ENCODE assay signal across 8 cellular contexts in genomic region chrX:54044877-54045328, GRCh38. TPM values are rescaled to one million over a fixed set of nuclear protein-coding genes. Genes with fewer than 3 reads are reported as not detected.
DNase-seq lines count a peak whose midpoint lies in the region; ATAC-seq, FAIRE-seq and TF ChIP-seq lines count a peak whose summit lies in the region.

No MANE protein-coding gene starts in this region.

- H3K4me3 ChIP-seq in A549: peak overlapping the region; percentile 77
- peak overlapping the region; percentile 46 for H3K4me3 ChIP-seq in WERI-Rb-1 (ENCODE audit: low read depth, low read length)
- H3K4me3 ChIP-seq in heart left ventricle: peak overlapping the region; percentile 10 to 98 (median 79)
- H3K4me3 ChIP-seq in skeletal muscle satellite cell (ENCODE audit: low read length): peak overlapping the region; percentile 82

- CTCF ChIA-PET in A549 (lab: Yijun Ruan, JAX): interaction anchor here (1.1 kb wide), 1 partner anchor 13 kb away, joined by 3 read pairs; no protein-coding TSS in a partner anchor

- no peak for TF ChIP-seq CTCF in A549 (IDR thresholded peaks at IDR 0.05)
- TF ChIP-seq CTCF in WERI-Rb-1 (IDR thresholded peaks at IDR 0.05; ENCODE audit: low read depth, low read length): no peak
- no peak for TF ChIP-seq CTCF in heart left ventricle (IDR thresholded peaks at IDR 0.05)

- intact Hi-C loops in heart left ventricle (cut with DNase I): loop anchor here in 6 of 10 donors (2.0 to 10.0 kb wide), 7 partner anchors 137 to 1120 kb away; partner anchors contain the start of genes FAM120C (in 4 of the 6), HUWE1 (in 2 of the 6), APEX2 (in 1 of the 6) and MAGED2 (in 1 of the 6)

- H3K27me3 ChIP-seq in WERI-Rb-1 (ENCODE audit: insufficient read depth, low read depth, severe bottlenecking) (peaks cover 6% of the 10 kb centered on the region), heart left ventricle (no peaks in the 10 kb centered on the region), skeletal muscle satellite cell (ENCODE audit: control insufficient read depth, insufficient read depth, low read length) (no peaks in the 10 kb centered on the region)

- H3K9me3 ChIP-seq in A549 (no peaks in the 10 kb centered on the region), WERI-Rb-1 (ENCODE audit: severe bottlenecking) (no peaks in the 10 kb centered on the region), heart left ventricle (no peaks in the 10 kb centered on the region), skeletal muscle satellite cell (replicated peaks; ENCODE audit: low read length) (no peaks in the 10 kb centered on the region)

- H3K36me3 ChIP-seq in WERI-Rb-1 (0 out of 2 replicates have a peak, but pooled peaks cover 5% of the 10 kb centered on the region), heart left ventricle (peaks cover 0 to 21% (median 13%) of the 10 kb centered on the region in 9 donors), skeletal muscle satellite cell (ENCODE audit: insufficient read depth, low read length) (peaks cover 3% of the 10 kb centered on the region)

- POLR2A ChIA-PET in A549 (lab: Yijun Ruan, JAX): interaction anchor here (0.6 to 3.2 kb wide), 8 partner anchors 25 to 622 kb away, joined by 3 to 16 read pairs (median 4); partner anchors contain the start of genes FAM120C, GNL3L, RIBC1 and SMC1A

- TF ChIP-seq POLR2A in A549 (IDR thresholded peaks at IDR 0.05; ENCODE audit: low read length) (0 out of 2 replicates have a peak, but pooled peaks have one; percentile 46), heart left ventricle (IDR thresholded peaks at IDR 0.05) (no peak)

- DNase-seq in A549 (ENCODE audit: low read depth in 1 of 2, low spot score in 1 of 2) (no peak), GM19239 (ENCODE audit: insufficient read length, low spot score) (no peak), WERI-Rb-1 (peak; percentile 7), heart left ventricle (no peak), urothelium cell line (ENCODE audit: low spot score) (no peak)

- H3K4me2 ChIP-seq in A549 (peak overlapping the region; percentile 86), skeletal muscle satellite cell (ENCODE audit: low read length) (peak overlapping the region; percentile 82)

- H3K4me1 ChIP-seq in A549 (peaks cover 16% of the 10 kb centered on the region), heart left ventricle (peaks cover 0 to 6% (median 0%) of the 10 kb centered on the region in 12 donors), skeletal muscle satellite cell (ENCODE audit: control insufficient read depth, insufficient read depth, low read length) (no peaks in the 10 kb centered on the region)

- no peak for TF ChIP-seq RAD21 in A549 (conservative IDR thresholded peaks at IDR 0.05 in 1 of 2, IDR thresholded peaks at IDR 0.05 in 1 of 2)

- TF ChIP-seq EP300 in A549 (IDR thresholded peaks at IDR 0.05): no peak

- H3K9ac ChIP-seq in skeletal muscle satellite cell (ENCODE audit: low read depth, low read length): peak overlapping the region; percentile 97

- WGBS in A549 (ENCODE audit: missing lambda C conversion rate): 13% methylated on average over 10 of the region's 10 CpGs
- WGBS in heart left ventricle, 4 donors: 6 to 74% (median 26%) methylated on average over 8 to 10 of the region's 10 CpGs

- no peak for FAIRE-seq in A549 (lab: Jason Lieb, UNC)
- FAIRE-seq in GM19239 (lab: Jason Lieb, UNC): peak; percentile 87
- FAIRE-seq in urothelium cell line (lab: Jason Lieb, UNC): no peak

- H3K27ac ChIP-seq in A549 (peak overlapping the region; percentile 96 to 99), WERI-Rb-1 (peak overlapping the region; percentile 91), heart left ventricle (peak overlapping the region; percentile 76 to 99 (median 95))

- ATAC-seq in A549 (peak in 1 of 2 experiments; percentile 20; a peak in 3 of 6 replicates), heart left ventricle (peak in 3 of 4 donors; percentile 0 to 16 (median 2)), HG03342 (IDR thresholded peaks at IDR 0.05; ENCODE audit: unreplicated experiment) (no peak), HG02870 (IDR thresholded peaks at IDR 0.05; ENCODE audit: unreplicated experiment) (no peak)

TF ChIP-seq in A549, 52 proteins besides CTCF, POLR2A, EP300 and RAD21:
- TF ChIP-seq HOXA7 (CRISPR knock-in tag; IDR thresholded peaks at IDR 0.05): no peak
- no peak for TF ChIP-seq PBX3 (IDR thresholded peaks at IDR 0.05)
- no peak for TF ChIP-seq RNF2 (IDR thresholded peaks at IDR 0.05; ENCODE audit: borderline replicate concordance, low read depth)
- TF ChIP-seq MAX (IDR thresholded peaks at IDR 0.05): 0 out of 2 replicates have a peak, but pooled peaks have one; percentile 4

RNA-seq across cellular contexts. Expression of gene PHF8, which starts 0.6 kb away (rescaled TPM):
- polyA plus RNA-seq in A549 (2011; rRNA removed) (11.7 and 18.6 TPM in 2 replicates), A549 (2017; fragmentation: RNase III; extraction: RNeasy Plus Mini Kit Qiagen cat#74134 plus additional on column Dnase treatment) (7.6 to 8.7 TPM (median 8.4 TPM) in 3 replicates), heart left ventricle (1 to 10 TPM; 6.6 to 7.8 TPM)
- polyA plus RNA-seq in A549 (2012; cell fraction: cytosol; rRNA removed): 8.0 and 8.7 TPM in 2 replicates
- polyA plus RNA-seq in A549 (2012; cell fraction: nucleus; rRNA removed): 16.5 and 21.0 TPM in 2 replicates
- polyA minus RNA-seq in A549 (2011; rRNA and poly(A)+ RNA removed): 53.0 and 60.0 TPM in 2 replicates
- total RNA-seq in heart left ventricle: 10 to 100 TPM in 4 of 9 donors, 1 to 10 TPM in 5; 8.4 to 13.6 (median 9.7) TPM
- 9.6 and 9.9 TPM in 2 replicates for total RNA-seq in skeletal muscle satellite cell (2012; rRNA removed)

Comparison
In these comparisons a context has a peak if more than half of its experiments do, and no peak if none do; other contexts are left out.
1. ATAC-seq: peak in heart left ventricle (3 of 4); none in HG03342 (single experiment) and HG02870 (single experiment).
2. Peak in every context shown above with its lines, with median percentiles within 50 percentile points of each other: H3K27ac ChIP-seq and H3K4me3 ChIP-seq.